In genomic region chr2:67295406-67295805, GRCh38 we compare ENCODE assay signal across 22 cellular contexts.
"Had no signal": no experiment of that assay in that cellular context is flagged by ENCODE, and none has a peak within 500 bp of the region (broad histone marks: within the 10 kb centered on the region; RNA-seq: fewer than 3 reads in every experiment).

No MANE protein-coding gene starts in this region.

- H3K27me3 ChIP-seq: adrenal gland, ascending aorta, brain microvascular endothelial cell, gastrocnemius medialis, neutrophil, right lobe of liver, stomach, transverse colon, uterus had no signal

- H3K4me1 ChIP-seq: adrenal gland, gastrocnemius medialis, right lobe of liver, transverse colon, uterus had no signal

- H3K4me3 ChIP-seq: adrenal gland, ascending aorta, gastrocnemius medialis, right lobe of liver, stomach, transverse colon, uterus had no signal

- H3K36me3 ChIP-seq: adrenal gland, ascending aorta, brain microvascular endothelial cell, gastrocnemius medialis, neutrophil, right lobe of liver, stomach, transverse colon, uterus had no signal

- H3K27ac ChIP-seq: ascending aorta, brain microvascular endothelial cell, gastrocnemius medialis, neutrophil, right lobe of liver, stomach, transverse colon, uterus had no signal

- ATAC-seq: activated CD8-positive, alpha-beta T cell treated with anti-CD3 and anti-CD28 coated beads, Interleukin-2, amount 10 ng/mL, durations not matched to agents 7 days and 5 days; activated T-helper 17 cell treated with anti-CD3 and anti-CD28 coated beads, Interleukin-2, amount 50 U/mL, for 72 hours; gastrocnemius medialis; left cardiac atrium; natural killer cell treated with Interleukin-12 subunit alpha and Interleukin-12 subunit beta and Interleukin-15 and Interleukin-18, amount 100 ng/mL, for 72 hours; right lobe of liver; stimulated activated memory B cell treated with anti-CD40 and anti-IgM and Interleukin-4, amounts not matched to agents 10 μg/mL and 1 μg/mL and 100 μg/mL, for 72 hours; T-helper 17 cell had no signal

- H3K9me3 ChIP-seq: adrenal gland, ascending aorta, gastrocnemius medialis, neutrophil, right lobe of liver, stomach, transverse colon, uterus had no signal

- DNase-seq: activated CD4-positive, alpha-beta T cell treated with anti-CD3 and anti-CD28 coated beads, Interleukin-2, amount 10 ng/mL, durations not matched to agents 24 days and 14 days; activated CD8-positive, alpha-beta T cell treated with anti-CD3 and anti-CD28 coated beads, Interleukin-2, amount 10 ng/mL, durations not matched to agents 7 days and 5 days; brain microvascular endothelial cell; central memory CD4-positive, alpha-beta T cell; dermis blood vessel endothelial cell; effector memory CD4-positive, alpha-beta T cell; gastrocnemius medialis; islet precursor cell; left cardiac atrium; right lobe of liver; small intestine; stimulated activated CD4-positive, alpha-beta T cell treated with anti-CD3 and anti-CD28 coated beads, Interleukin-15, amount 100 ng/mL, for 24 hours; stomach; T-helper 17 cell; transverse colon; uterus had no signal
